23 cellular contexts compared by ENCODE assay signal in genomic region chr9:72390896-72391295, GRCh38.
"Had no signal": no experiment of that assay in that cellular context is flagged by ENCODE, and none has a peak within 500 bp of the region (broad histone marks: within the 10 kb centered on the region; RNA-seq: fewer than 3 reads in every experiment).

No MANE protein-coding gene starts in this region.

- H3K4me2 ChIP-seq: hepatocyte had no signal

- H3K4me3 ChIP-seq: hepatocyte, left ventricle myocardium inferior, lower lobe of right lung, prostate gland, right lobe of liver, spleen, stomach, thoracic aorta, transverse colon had no signal

- DNase-seq: effector memory CD8-positive, alpha-beta T cell; head of caudate nucleus; kidney; left cardiac atrium; left ventricle myocardium inferior; lower lobe of right lung; mesenchymal stem cell; midbrain; naive B cell; retina; right lobe of liver; spleen; stimulated activated CD4-positive, alpha-beta T cell treated with anti-CD3 and anti-CD28 coated beads, Interleukin-2, amount 100 ng/mL, for 24 hours; stimulated activated CD4-positive, alpha-beta T cell treated with anti-CD3 and anti-CD28 coated beads, Interleukin-4, amount 100 ng/mL, for 4 hours; stimulated activated naive CD4-positive, alpha-beta T cell; stomach; substantia nigra; transverse colon had no signal

- H3K36me3 ChIP-seq: left ventricle myocardium inferior, lower lobe of right lung, prostate gland, right lobe of liver, spleen, stomach, thoracic aorta, transverse colon had no signal

- H3K9me3 ChIP-seq: left ventricle myocardium inferior, lower lobe of right lung, prostate gland, right lobe of liver, spleen, stomach, thoracic aorta, transverse colon had no signal

- H3K79me2 ChIP-seq: hepatocyte, parathyroid adenoma had no signal

- H3K4me1 ChIP-seq: left ventricle myocardium inferior, parathyroid adenoma, prostate gland, right lobe of liver had no signal

- H3K9ac ChIP-seq: parathyroid adenoma had no signal

- ATAC-seq: effector memory CD8-positive, alpha-beta T cell; foreskin keratinocyte; left cardiac atrium; lower lobe of right lung; right lobe of liver had no signal

- H3K27me3 ChIP-seq: foreskin keratinocyte, hepatocyte, right lobe of liver, spleen, stomach, transverse colon had no signal

- H2AFZ ChIP-seq: hepatocyte, parathyroid adenoma had no signal

- H3K27ac ChIP-seq: foreskin keratinocyte, hepatocyte, left ventricle myocardium inferior, lower lobe of right lung, parathyroid adenoma, prostate gland, right lobe of liver, spleen, stomach, thoracic aorta, transverse colon had no signal
